Comparison of ENCODE assay signal across 1 cellular context in the genomic region with DNA sequence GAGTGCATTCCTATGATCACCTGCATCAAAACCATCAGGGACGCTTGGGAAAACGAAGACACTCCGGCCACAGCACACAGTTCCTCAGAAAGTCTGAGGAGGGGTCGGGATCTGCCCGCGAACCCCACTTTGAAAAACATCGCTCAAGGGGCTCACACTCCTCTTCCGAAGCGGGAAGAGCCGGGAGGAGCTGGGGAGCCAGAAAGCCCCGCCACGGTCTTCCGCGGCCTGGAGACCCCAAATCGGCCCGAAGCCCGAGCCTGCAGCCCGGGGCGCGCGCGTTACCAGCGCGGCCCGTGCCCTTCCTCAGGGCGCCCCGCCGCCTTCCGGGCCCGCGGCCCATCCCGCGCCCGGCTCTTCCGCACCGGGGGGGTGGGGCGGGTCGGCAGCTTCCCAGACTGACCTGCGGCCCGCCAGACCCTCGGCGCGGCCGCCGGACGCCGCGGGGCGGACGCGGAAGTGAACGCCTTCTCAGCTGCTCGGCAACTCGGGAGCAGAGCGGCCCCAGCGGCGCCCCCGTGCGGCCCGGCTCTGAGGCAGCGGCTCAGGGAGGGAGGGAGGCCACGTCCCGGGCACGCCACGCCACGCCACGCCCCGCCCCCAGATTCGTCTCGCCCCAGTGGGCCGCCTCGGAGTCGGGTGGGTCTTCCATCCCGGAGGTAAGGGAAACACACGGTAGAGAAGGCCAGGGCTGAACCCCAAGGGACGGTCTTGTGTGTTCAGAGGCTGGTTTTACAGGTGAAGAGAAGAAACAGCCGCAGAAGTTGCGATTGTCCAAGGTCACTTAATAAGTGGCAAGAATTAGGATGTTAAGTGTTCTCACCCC.
TF ChIP-seq lines count a peak whose summit lies in the region.

A gene (minus strand): TSS at position 461 of the 826 bp plus-strand sequence. CDS start 3,052 bp downstream, outside the sequence.

TF ChIP-seq in HEK293, 187 proteins besides CTCF, POLR2A, EP300 and RAD21 (continued from another document):
- TF ChIP-seq, protein P1, sequence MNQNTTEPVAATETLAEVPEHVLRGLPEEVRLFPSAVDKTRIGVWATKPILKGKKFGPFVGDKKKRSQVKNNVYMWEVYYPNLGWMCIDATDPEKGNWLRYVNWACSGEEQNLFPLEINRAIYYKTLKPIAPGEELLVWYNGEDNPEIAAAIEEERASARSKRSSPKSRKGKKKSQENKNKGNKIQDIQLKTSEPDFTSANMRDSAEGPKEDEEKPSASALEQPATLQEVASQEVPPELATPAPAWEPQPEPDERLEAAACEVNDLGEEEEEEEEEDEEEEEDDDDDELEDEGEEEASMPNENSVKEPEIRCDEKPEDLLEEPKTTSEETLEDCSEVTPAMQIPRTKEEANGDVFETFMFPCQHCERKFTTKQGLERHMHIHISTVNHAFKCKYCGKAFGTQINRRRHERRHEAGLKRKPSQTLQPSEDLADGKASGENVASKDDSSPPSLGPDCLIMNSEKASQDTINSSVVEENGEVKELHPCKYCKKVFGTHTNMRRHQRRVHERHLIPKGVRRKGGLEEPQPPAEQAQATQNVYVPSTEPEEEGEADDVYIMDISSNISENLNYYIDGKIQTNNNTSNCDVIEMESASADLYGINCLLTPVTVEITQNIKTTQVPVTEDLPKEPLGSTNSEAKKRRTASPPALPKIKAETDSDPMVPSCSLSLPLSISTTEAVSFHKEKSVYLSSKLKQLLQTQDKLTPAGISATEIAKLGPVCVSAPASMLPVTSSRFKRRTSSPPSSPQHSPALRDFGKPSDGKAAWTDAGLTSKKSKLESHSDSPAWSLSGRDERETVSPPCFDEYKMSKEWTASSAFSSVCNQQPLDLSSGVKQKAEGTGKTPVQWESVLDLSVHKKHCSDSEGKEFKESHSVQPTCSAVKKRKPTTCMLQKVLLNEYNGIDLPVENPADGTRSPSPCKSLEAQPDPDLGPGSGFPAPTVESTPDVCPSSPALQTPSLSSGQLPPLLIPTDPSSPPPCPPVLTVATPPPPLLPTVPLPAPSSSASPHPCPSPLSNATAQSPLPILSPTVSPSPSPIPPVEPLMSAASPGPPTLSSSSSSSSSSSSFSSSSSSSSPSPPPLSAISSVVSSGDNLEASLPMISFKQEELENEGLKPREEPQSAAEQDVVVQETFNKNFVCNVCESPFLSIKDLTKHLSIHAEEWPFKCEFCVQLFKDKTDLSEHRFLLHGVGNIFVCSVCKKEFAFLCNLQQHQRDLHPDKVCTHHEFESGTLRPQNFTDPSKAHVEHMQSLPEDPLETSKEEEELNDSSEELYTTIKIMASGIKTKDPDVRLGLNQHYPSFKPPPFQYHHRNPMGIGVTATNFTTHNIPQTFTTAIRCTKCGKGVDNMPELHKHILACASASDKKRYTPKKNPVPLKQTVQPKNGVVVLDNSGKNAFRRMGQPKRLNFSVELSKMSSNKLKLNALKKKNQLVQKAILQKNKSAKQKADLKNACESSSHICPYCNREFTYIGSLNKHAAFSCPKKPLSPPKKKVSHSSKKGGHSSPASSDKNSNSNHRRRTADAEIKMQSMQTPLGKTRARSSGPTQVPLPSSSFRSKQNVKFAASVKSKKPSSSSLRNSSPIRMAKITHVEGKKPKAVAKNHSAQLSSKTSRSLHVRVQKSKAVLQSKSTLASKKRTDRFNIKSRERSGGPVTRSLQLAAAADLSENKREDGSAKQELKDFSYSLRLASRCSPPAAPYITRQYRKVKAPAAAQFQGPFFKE (tag by site-specific recombination; IDR thresholded peaks at IDR 0.05; ENCODE audit: borderline replicate concordance): no peak
- TF ChIP-seq ZFP3 (tag by site-specific recombination; IDR thresholded peaks at IDR 0.05; ENCODE audit: low read depth) (no peak), KLF16 (tag by site-specific recombination; IDR thresholded peaks at IDR 0.05) (no peak), ZBTB20 (tag by site-specific recombination; IDR thresholded peaks at IDR 0.05) (no peak), GLIS2 (tag by site-specific recombination; IDR thresholded peaks at IDR 0.05) (no peak), ZNF548 (tag by site-specific recombination; IDR thresholded peaks at IDR 0.05) (no peak), ZNF155 (tag by site-specific recombination; IDR thresholded peaks at IDR 0.05) (no peak), ZNF629 (tag by site-specific recombination; IDR thresholded peaks at IDR 0.05) (no peak), ZNF292 (tag by site-specific recombination; IDR thresholded peaks at IDR 0.05; ENCODE audit: borderline replicate concordance, low read depth) (no peak), BCL11B (tag by site-specific recombination; IDR thresholded peaks at IDR 0.05; ENCODE audit: low read depth) (no peak), ZNF335 (tag by site-specific recombination; conservative IDR thresholded peaks at IDR 0.05) (no peak)
- TF ChIP-seq, protein P2, sequence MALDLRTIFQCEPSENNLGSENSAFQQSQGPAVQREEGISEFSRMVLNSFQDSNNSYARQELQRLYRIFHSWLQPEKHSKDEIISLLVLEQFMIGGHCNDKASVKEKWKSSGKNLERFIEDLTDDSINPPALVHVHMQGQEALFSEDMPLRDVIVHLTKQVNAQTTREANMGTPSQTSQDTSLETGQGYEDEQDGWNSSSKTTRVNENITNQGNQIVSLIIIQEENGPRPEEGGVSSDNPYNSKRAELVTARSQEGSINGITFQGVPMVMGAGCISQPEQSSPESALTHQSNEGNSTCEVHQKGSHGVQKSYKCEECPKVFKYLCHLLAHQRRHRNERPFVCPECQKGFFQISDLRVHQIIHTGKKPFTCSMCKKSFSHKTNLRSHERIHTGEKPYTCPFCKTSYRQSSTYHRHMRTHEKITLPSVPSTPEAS (tag by site-specific recombination; IDR thresholded peaks at IDR 0.05): no peak
- TF ChIP-seq, protein P3, sequence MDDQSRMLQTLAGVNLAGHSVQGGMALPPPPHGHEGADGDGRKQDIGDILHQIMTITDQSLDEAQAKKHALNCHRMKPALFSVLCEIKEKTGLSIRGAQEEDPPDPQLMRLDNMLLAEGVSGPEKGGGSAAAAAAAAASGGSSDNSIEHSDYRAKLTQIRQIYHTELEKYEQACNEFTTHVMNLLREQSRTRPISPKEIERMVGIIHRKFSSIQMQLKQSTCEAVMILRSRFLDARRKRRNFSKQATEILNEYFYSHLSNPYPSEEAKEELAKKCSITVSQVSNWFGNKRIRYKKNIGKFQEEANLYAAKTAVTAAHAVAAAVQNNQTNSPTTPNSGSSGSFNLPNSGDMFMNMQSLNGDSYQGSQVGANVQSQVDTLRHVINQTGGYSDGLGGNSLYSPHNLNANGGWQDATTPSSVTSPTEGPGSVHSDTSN (CRISPR knock-in tag; IDR thresholded peaks at IDR 0.05): peak; percentile 86; the same call in 1 of the 2 replicates
- TF ChIP-seq, protein P4, sequence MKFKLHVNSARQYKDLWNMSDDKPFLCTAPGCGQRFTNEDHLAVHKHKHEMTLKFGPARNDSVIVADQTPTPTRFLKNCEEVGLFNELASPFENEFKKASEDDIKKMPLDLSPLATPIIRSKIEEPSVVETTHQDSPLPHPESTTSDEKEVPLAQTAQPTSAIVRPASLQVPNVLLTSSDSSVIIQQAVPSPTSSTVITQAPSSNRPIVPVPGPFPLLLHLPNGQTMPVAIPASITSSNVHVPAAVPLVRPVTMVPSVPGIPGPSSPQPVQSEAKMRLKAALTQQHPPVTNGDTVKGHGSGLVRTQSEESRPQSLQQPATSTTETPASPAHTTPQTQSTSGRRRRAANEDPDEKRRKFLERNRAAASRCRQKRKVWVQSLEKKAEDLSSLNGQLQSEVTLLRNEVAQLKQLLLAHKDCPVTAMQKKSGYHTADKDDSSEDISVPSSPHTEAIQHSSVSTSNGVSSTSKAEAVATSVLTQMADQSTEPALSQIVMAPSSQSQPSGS (tag by site-specific recombination; IDR thresholded peaks at IDR 0.05; ENCODE audit: low read depth): no peak
